Comparison of ENCODE assay signal across 28 cellular contexts in the genomic region with DNA sequence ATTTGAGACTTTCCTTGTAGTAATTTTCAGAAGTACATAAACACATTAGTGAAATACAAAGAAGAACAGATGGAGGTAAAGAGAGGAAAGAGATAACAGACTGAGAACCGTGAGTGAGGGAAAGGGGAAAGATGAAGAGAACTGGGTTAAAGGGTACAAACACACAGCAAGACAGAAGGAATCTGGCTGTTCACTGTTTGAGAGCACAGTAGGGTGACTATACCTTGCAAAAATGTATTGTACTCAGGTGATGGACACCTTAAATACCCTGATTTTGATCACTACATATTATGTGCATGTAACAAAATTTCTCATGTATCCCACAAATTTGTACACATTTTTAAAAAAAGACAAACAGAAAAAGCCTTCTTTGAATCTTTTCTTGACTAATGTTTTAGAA. TPM values are rescaled to one million over a fixed set of nuclear protein-coding genes. Genes with fewer than 3 reads are reported as not detected.
A peak's percentile ranks its signal among the peaks of the same experiment; 100 is the strongest.
DNase-seq lines count a peak whose midpoint lies in the region; ATAC-seq and TF ChIP-seq lines count a peak whose summit lies in the region.
"Had no signal": no experiment of that assay in that cellular context is flagged by ENCODE, and none has a peak within 500 bp of the region (broad histone marks: within the 10 kb centered on the region; RNA-seq: fewer than 3 reads in every experiment).

No MANE protein-coding gene starts in this region.

- H3K4me1 ChIP-seq in A673 (ENCODE audit: insufficient read depth, low read length, poor library complexity, severe bottlenecking) (peaks cover 37% of the 10 kb centered on the region), GM23338 (ENCODE audit: insufficient read depth) (peaks cover 29% of the 10 kb centered on the region), prostate gland (replicated peaks) (no peaks in the 10 kb centered on the region)
- H3K4me1 ChIP-seq: parathyroid adenoma had no signal

- no peak overlapping the region for H3K4me3 Mint-ChIP-seq in GM23338
- peak overlapping the region; percentile 27 to 99 (median 43) for H3K4me3 Mint-ChIP-seq in nephron
- H3K4me3 Mint-ChIP-seq: activated CD4-positive, alpha-beta memory T cell treated with anti-CD3 and anti-CD28 coated beads, Interleukin-2, amount 10 ng/mL, durations not matched to agents 7 days and 5 days; naive B cell; stimulated activated naive CD8-positive, alpha-beta T cell treated with anti-CD3 and anti-CD28 coated beads, Interleukin-15, amount 100 ng/mL, for 72 hours; T-helper 1 cell treated with Interleukin-12 subunit alpha and Interleukin-12 subunit beta and Interleukin-4 antibody, amounts not matched to agents 30 μg/mL and 1 μg/mL, for 36 hours had no signal

- in situ Hi-C loops in astrocyte of the spinal cord (cut with HindIII; ENCODE audit: low sequenced_read_pairs): no loop called here

- BruUV-seq in A673 (replicated peaks; lab: Mats Ljungman, UMichigan): no TSS peak

- H3K9me3 Mint-ChIP-seq in GM23338 (no peaks in the 10 kb centered on the region), nephron (no peaks in the 10 kb centered on the region)
- H3K9me3 Mint-ChIP-seq: activated CD4-positive, alpha-beta memory T cell treated with anti-CD3 and anti-CD28 coated beads, Interleukin-2, amount 10 ng/mL, durations not matched to agents 7 days and 5 days; stimulated activated naive CD8-positive, alpha-beta T cell treated with anti-CD3 and anti-CD28 coated beads, Interleukin-15, amount 100 ng/mL, for 72 hours; T-helper 1 cell treated with Interleukin-12 subunit alpha and Interleukin-12 subunit beta and Interleukin-4 antibody, amounts not matched to agents 30 μg/mL and 1 μg/mL, for 36 hours had no signal

- H3K36me3 Mint-ChIP-seq in GM23338 (ENCODE audit: low read depth) (no peaks in the 10 kb centered on the region), nephron (ENCODE audit: low read depth) (peaks cover 3% of the 10 kb centered on the region)

- H3K36me3 ChIP-seq in A673 (ENCODE audit: insufficient read depth, low read length, poor library complexity, severe bottlenecking) (no peaks in the 10 kb centered on the region), GM23338 (ENCODE audit: insufficient read depth) (no peaks in the 10 kb centered on the region), prostate gland (no peaks in the 10 kb centered on the region)
- H3K36me3 ChIP-seq: upper lobe of left lung had no signal

- H3K4me2 ChIP-seq in GM23338: peak overlapping the region; percentile 91
- H3K4me2 ChIP-seq: A549 had no signal

- POLR2A ChIA-PET in A673 (lab: Charles Lee; ENCODE audit: low non-redundant PET): no interaction called here

- peak overlapping the region; percentile 80 for H3K4me3 ChIP-seq in A673 (ENCODE audit: low read depth, low read length, poor library complexity, severe bottlenecking)
- H3K4me3 ChIP-seq in GM23338: peak overlapping the region; percentile 80; the same call in 1 of the 2 replicates
- H3K4me3 ChIP-seq in astrocyte of the spinal cord (ENCODE audit: low read depth, low read length): peak overlapping the region; percentile 80
- no peak overlapping the region for H3K4me3 ChIP-seq in prostate gland
- H3K4me3 ChIP-seq in coronary artery: no peak overlapping the region
- H3K4me3 ChIP-seq: A549, upper lobe of left lung had no signal

- intact Hi-C loops in A673 (cut with micrococcal nuclease; ENCODE audit: unreplicated experiment): no loop called here
- intact Hi-C loops in prostate gland (cut with DNase I): no loop called here

- H3F3A ChIP-seq in GM23338 (replicated peaks; ENCODE audit: low read depth): no peaks in the 10 kb centered on the region

- H2AFZ ChIP-seq in GM23338: no peak overlapping the region
- H2AFZ ChIP-seq: parathyroid adenoma had no signal

- no peaks in the 10 kb centered on the region for H3K9me2 ChIP-seq in GM23338 (ENCODE audit: insufficient read depth)

- DNase-seq in A673 (ENCODE audit: low spot score): no peak
- DNase-seq in GM23338 (ENCODE audit: low spot score): no peak
- DNase-seq in astrocyte of the spinal cord (ENCODE audit: low read depth, low spot score): no peak
- DNase-seq in NCI-H1694 (lab: John Stamatoyannopoulos, UW): no peak
- no peak for DNase-seq in prostate gland (ENCODE audit: low spot score)
- no peak for DNase-seq in hypothalamus (lab: John Stamatoyannopoulos, UW)
- DNase-seq in coronary artery (ENCODE audit: low spot score): no peak
- DNase-seq: activated CD4-positive, alpha-beta memory T cell treated with anti-CD3 and anti-CD28 coated beads, Interleukin-2, amount 10 ng/mL, durations not matched to agents 7 days and 5 days; activated naive CD4-positive, alpha-beta T cell treated with Interleukin-2 at 50 U/mL for 16 hours; activated T-cell treated with anti-CD3 and anti-CD28 coated beads, Interleukin-2, amount 50 U/mL, for 1 hour; aorta; DMS79; Kasumi-1; mesenchymal stem cell; naive B cell; NCI-H1092; NCI-H2107; NCI-H524; stimulated activated CD4-positive, alpha-beta T cell treated with anti-CD3 and anti-CD28 coated beads, Interleukin-2, amount 100 ng/mL, for 48 hours; stimulated activated naive CD8-positive, alpha-beta T cell treated with anti-CD3 and anti-CD28 coated beads, Interleukin-15, amount 100 ng/mL, for 72 hours; upper lobe of left lung had no signal

- ATAC-seq in GM23338: no peak
- ATAC-seq: A549; Right ventricle myocardium inferior; stimulated activated naive CD8-positive, alpha-beta T cell treated with anti-CD3 and anti-CD28 coated beads, Interleukin-15, amount 100 ng/mL, for 72 hours had no signal

- TF ChIP-seq POLR2A in prostate gland (IDR thresholded peaks at IDR 0.05): no peak

- H3K4me1 Mint-ChIP-seq in GM23338 (peaks cover 34% of the 10 kb centered on the region), nephron (peaks cover 20% of the 10 kb centered on the region)

- H3K27me3 ChIP-seq in A673 (replicated peaks; ENCODE audit: insufficient read depth, low read depth, low read length, poor library complexity) (no peaks in the 10 kb centered on the region), GM23338 (ENCODE audit: insufficient read depth) (peaks cover 23% of the 10 kb centered on the region), prostate gland (replicated peaks; ENCODE audit: insufficient read depth) (no peaks in the 10 kb centered on the region)

- H4K20me1 ChIP-seq in GM23338 (replicated peaks; ENCODE audit: insufficient read depth): no peaks in the 10 kb centered on the region

- peaks cover 20% of the 10 kb centered on the region for H3K79me2 ChIP-seq in GM23338 (replicated peaks; ENCODE audit: insufficient read depth)
- H3K79me2 ChIP-seq: parathyroid adenoma had no signal

- WGBS in prostate gland: 41% methylated on average over 1 of the region's 1 CpG

- H3K9me3 ChIP-seq in A673 (ENCODE audit: low read depth, low read length, poor library complexity, severe bottlenecking): no peaks in the 10 kb centered on the region
- H3K9me3 ChIP-seq in prostate gland: no peaks in the 10 kb centered on the region
- H3K9me3 ChIP-seq: A549, upper lobe of left lung had no signal

- no peak for TF ChIP-seq CTCF in A673 (conservative IDR thresholded peaks at IDR 0.05; ENCODE audit: low read depth, low read length)
- TF ChIP-seq CTCF in GM23338 (conservative IDR thresholded peaks at IDR 0.05; ENCODE audit: low read depth in 2 of 2): no peak
- TF ChIP-seq CTCF in astrocyte of the spinal cord (IDR thresholded peaks at IDR 0.05; ENCODE audit: low read depth, low read length): no peak
- TF ChIP-seq CTCF in nephron (IDR thresholded peaks at IDR 0.05; ENCODE audit: unreplicated experiment in 3 of 3): no peak
- TF ChIP-seq CTCF in prostate gland (IDR thresholded peaks at IDR 0.05): no peak
- TF ChIP-seq CTCF in coronary artery (IDR thresholded peaks at IDR 0.05): no peak

- H3K27ac ChIP-seq in A673 (ENCODE audit: low read depth, low read length, poor library complexity, severe bottlenecking): peak overlapping the region; percentile 87
- no peak overlapping the region for H3K27ac ChIP-seq in GM23338 (ENCODE audit: low read depth)
- H3K27ac ChIP-seq in prostate gland: no peak overlapping the region
- no peak overlapping the region for H3K27ac ChIP-seq in coronary artery
- H3K27ac ChIP-seq: A549, parathyroid adenoma, upper lobe of left lung, VCaP had no signal

- H3K27me3 Mint-ChIP-seq in GM23338 (ENCODE audit: insufficient read depth, low read depth, poor library complexity) (peaks cover 29% of the 10 kb centered on the region), nephron (ENCODE audit: low read depth) (peaks cover 39% of the 10 kb centered on the region)

- CTCF ChIA-PET in A673 (lab: Charles Lee): no interaction called here

- H3K27ac Mint-ChIP-seq in GM23338: no peak overlapping the region
- peak overlapping the region in 2 of 3 experiments; percentile 9 to 78 for H3K27ac Mint-ChIP-seq in nephron
- H3K27ac Mint-ChIP-seq: activated CD4-positive, alpha-beta memory T cell treated with anti-CD3 and anti-CD28 coated beads, Interleukin-2, amount 10 ng/mL, durations not matched to agents 7 days and 5 days; CD14-positive monocyte; naive B cell; stimulated activated naive CD8-positive, alpha-beta T cell treated with anti-CD3 and anti-CD28 coated beads, Interleukin-15, amount 100 ng/mL, for 72 hours; T-helper 1 cell treated with Interleukin-12 subunit alpha and Interleukin-12 subunit beta and Interleukin-4 antibody, amounts not matched to agents 30 μg/mL and 1 μg/mL, for 36 hours had no signal

TF ChIP-seq in GM23338, 12 proteins besides CTCF, POLR2A, EP300 and RAD21:
- TF ChIP-seq POLR2AphosphoS5 (IDR thresholded peaks at IDR 0.05; ENCODE audit: low read depth): no peak
- no peak for TF ChIP-seq JUNB (IDR thresholded peaks at IDR 0.05; ENCODE audit: unreplicated experiment)
- TF ChIP-seq STAT1 (IDR thresholded peaks at IDR 0.05; ENCODE audit: unreplicated experiment): no peak
- TF ChIP-seq EZH2phosphoT487 (IDR thresholded peaks at IDR 0.05; ENCODE audit: unreplicated experiment): no peak
- TF ChIP-seq, protein P1, sequence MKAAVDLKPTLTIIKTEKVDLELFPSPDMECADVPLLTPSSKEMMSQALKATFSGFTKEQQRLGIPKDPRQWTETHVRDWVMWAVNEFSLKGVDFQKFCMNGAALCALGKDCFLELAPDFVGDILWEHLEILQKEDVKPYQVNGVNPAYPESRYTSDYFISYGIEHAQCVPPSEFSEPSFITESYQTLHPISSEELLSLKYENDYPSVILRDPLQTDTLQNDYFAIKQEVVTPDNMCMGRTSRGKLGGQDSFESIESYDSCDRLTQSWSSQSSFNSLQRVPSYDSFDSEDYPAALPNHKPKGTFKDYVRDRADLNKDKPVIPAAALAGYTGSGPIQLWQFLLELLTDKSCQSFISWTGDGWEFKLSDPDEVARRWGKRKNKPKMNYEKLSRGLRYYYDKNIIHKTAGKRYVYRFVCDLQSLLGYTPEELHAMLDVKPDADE (IDR thresholded peaks at IDR 0.05): no peak

RNA-seq across cellular contexts. Expression of gene TRHDE, which starts 2.7 kb away (rescaled TPM):
- 17.6 and 24.5 TPM in 2 replicates for total RNA-seq in A673 (2021)
- total RNA-seq in GM23338 (2014; rRNA removed; shearing (Covaris generic)): 5.7 and 7.7 TPM in 2 replicates
- polyA plus RNA-seq in GM23338 (2016; fragmentation: Nextera tagmentation; extraction: Ambion mirVana): 1.3 and 1.5 TPM in 2 replicates
- 1 to 10 TPM; 3.1 to 4.1 TPM for total RNA-seq in prostate gland
- total RNA-seq: activated CD4-positive, alpha-beta memory T cell treated with anti-CD3 and anti-CD28 coated beads, Interleukin-2, amount 10 ng/mL, durations not matched to agents 7 days and 5 days had no signal
- polyA plus RNA-seq: CD14-positive monocyte had no signal

Comparison
In these comparisons a context has a peak if more than half of its experiments do, and no peak if none do; other contexts are left out.
1. H3K4me3 ChIP-seq: peak in A673 (single experiment), GM23338 (single experiment) and astrocyte of the spinal cord (single experiment); none in prostate gland (0 of 2) and coronary artery (single experiment).